ENCODE assay signal across 3 cellular contexts in the genomic region with DNA sequence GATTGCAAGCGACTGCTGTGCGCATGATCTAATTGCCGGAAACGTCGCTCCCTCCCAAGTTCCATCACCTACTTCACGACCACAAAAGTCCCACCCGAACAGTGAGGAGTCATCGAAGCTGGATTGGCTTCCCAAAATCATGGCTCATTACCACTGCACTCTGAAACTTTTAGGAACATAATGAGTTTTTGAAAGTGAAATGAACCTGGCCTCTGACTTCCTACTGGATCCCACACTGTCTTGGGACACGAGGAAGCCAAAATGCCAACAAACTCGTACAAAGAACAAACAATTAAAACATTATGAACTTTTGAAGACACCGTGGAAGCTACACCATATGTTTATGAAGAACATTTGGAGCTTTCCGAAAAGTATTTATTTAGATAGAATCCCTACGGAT.
"Had no signal": no experiment of that assay in that cellular context is flagged by ENCODE, and none has a peak within 500 bp of the region (broad histone marks: within the 10 kb centered on the region; RNA-seq: fewer than 3 reads in every experiment).

No MANE protein-coding gene starts in this region.

- ATAC-seq: GM12878 had no signal

- DNase-seq: GDM1, GF-D8 had no signal

- H3K4me3 ChIP-seq: GM12878 had no signal
